In genomic region chr6:52609968-52610367, GRCh38 we compare ENCODE assay signal across 1 cellular context.
TF ChIP-seq lines count a peak whose summit lies in the region.

No MANE protein-coding gene starts in this region.

TF ChIP-seq in K562, 482 proteins besides CTCF, POLR2A, EP300 and RAD21 (continued from another document):
- TF ChIP-seq ZBTB12 (CRISPR knock-in tag; IDR thresholded peaks at IDR 0.05): no peak
- peak; percentile 44; the same call in 1 of the 2 replicates for TF ChIP-seq SMARCA4 (IDR thresholded peaks at IDR 0.05)
- TF ChIP-seq ZBTB9 (CRISPR knock-in tag; IDR thresholded peaks at IDR 0.05): 0 out of 2 replicates have a peak, but pooled peaks have one; percentile 26
- peak; percentile 21; the same call in 1 of the 2 replicates for TF ChIP-seq CBFA2T2 (conservative IDR thresholded peaks at IDR 0.05)
- peak; percentile 61 for TF ChIP-seq CBFA2T3 (IDR thresholded peaks at IDR 0.05)
- no peak for TF ChIP-seq ZNF444 (CRISPR knock-in tag; IDR thresholded peaks at IDR 0.05)
- TF ChIP-seq FOXJ2 (tag; IDR thresholded peaks at IDR 0.05): peak; percentile 16; the same call in 1 of the 2 replicates
- TF ChIP-seq ZBTB17 (CRISPR knock-in tag; IDR thresholded peaks at IDR 0.05): peak; percentile 14; the same call in 1 of the 2 replicates
- no peak for TF ChIP-seq ZFP91 (CRISPR knock-in tag; IDR thresholded peaks at IDR 0.05)
- peak; percentile 37; the same call in 1 of the 2 replicates for TF ChIP-seq SOX6 (IDR thresholded peaks at IDR 0.05)
- TF ChIP-seq NCOR1 (IDR thresholded peaks at IDR 0.05): peak; percentile 29; the same call in 1 of the 2 replicates
- no peak for TF ChIP-seq ID3 (CRISPR knock-in tag; IDR thresholded peaks at IDR 0.05)
- TF ChIP-seq ID3 (tag; IDR thresholded peaks at IDR 0.05): 0 out of 2 replicates have a peak, but pooled peaks have one; percentile 30
- TF ChIP-seq PKNOX1 (IDR thresholded peaks at IDR 0.05): peak; percentile 53; the same call in 1 of the 2 replicates
- TF ChIP-seq DPF2 (IDR thresholded peaks at IDR 0.05): peak; percentile 43; the same call in 1 of the 2 replicates
- TF ChIP-seq ARID1B (IDR thresholded peaks at IDR 0.05): peak; percentile 53
- peak; percentile 32; the same call in 1 of the 2 replicates for TF ChIP-seq TEAD4 (IDR thresholded peaks at IDR 0.05; ENCODE audit: low read length)
- no peak for TF ChIP-seq TEAD4 (CRISPR knock-in tag; IDR thresholded peaks at IDR 0.05; ENCODE audit: borderline replicate concordance)
- TF ChIP-seq BHLHE40 (IDR thresholded peaks at IDR 0.05; ENCODE audit: low read length): no peak
